Comparison of ENCODE assay signal across 8 cellular contexts in the genomic region with DNA sequence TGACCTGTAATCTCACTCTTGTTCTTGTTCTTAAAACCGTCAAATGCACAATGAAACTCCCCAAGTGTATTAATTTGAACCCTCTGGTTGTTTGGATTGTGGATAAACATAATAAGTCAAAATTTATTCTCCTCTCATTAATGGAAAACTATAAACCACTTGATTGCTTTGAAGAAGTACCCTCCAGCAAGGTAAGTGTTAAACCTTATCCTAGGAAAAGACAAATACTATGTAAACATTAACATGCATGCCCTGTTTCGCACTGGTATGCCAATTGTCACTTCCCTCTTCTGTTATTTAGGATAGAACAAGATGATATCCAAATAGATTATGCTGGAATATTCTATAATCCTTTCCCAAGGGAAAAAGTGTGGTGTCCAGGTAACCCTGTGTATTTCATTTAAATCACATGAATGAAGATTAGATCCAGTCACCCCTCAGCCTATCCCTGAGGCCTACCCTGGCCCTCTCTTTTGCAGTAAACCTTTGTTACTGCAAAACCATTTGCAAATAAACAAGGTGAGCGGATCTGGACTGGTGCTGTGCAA. TPM values are rescaled to one million over a fixed set of nuclear protein-coding genes. Genes with fewer than 3 reads are reported as not detected.
DNase-seq lines count a peak whose midpoint lies in the region; ATAC-seq and TF ChIP-seq lines count a peak whose summit lies in the region.

No MANE protein-coding gene starts in this region.

- peaks cover 46% of the 10 kb centered on the region for H3K79me2 ChIP-seq in Karpas-422 (ENCODE audit: low read length)

- peaks cover 22% of the 10 kb centered on the region for H3K36me3 Mint-ChIP-seq in natural killer cell treated with Interleukin-12 subunit alpha and Interleukin-12 subunit beta and Interleukin-15 and Interleukin-18, amount 100 ng/mL, for 72 hours

- no peaks in the 10 kb centered on the region for H3K4me1 ChIP-seq in BE2C
- H3K4me1 ChIP-seq in Karpas-422 (ENCODE audit: low read length) = peaks cover 26% of the 10 kb centered on the region

- no peak for ATAC-seq in natural killer cell treated with Interleukin-12 subunit alpha and Interleukin-12 subunit beta and Interleukin-15 and Interleukin-18, amount 100 ng/mL, for 72 hours

- H3K4me1 Mint-ChIP-seq in natural killer cell treated with Interleukin-12 subunit alpha and Interleukin-12 subunit beta and Interleukin-15 and Interleukin-18, amount 100 ng/mL, for 72 hours (ENCODE audit: low read depth in 2 of 2) = peaks cover 19 to 39% of the 10 kb centered on the region in 2 donors

- no peak for TF ChIP-seq CTCF in BE2C (IDR thresholded peaks at IDR 0.05; ENCODE audit: low read depth, low read length)

- H3K27ac Mint-ChIP-seq in natural killer cell treated with Interleukin-12 subunit alpha and Interleukin-12 subunit beta and Interleukin-15 and Interleukin-18, amount 100 ng/mL, for 72 hours = peak overlapping the region; percentile 80 to 91

- H3K9me3 Mint-ChIP-seq in natural killer cell treated with Interleukin-12 subunit alpha and Interleukin-12 subunit beta and Interleukin-15 and Interleukin-18, amount 100 ng/mL, for 72 hours = no peaks in the 10 kb centered on the region

- H2AFZ ChIP-seq in Karpas-422 (ENCODE audit: low read length) = no peak overlapping the region

- no peaks in the 10 kb centered on the region for H3K27me3 Mint-ChIP-seq in natural killer cell treated with Interleukin-12 subunit alpha and Interleukin-12 subunit beta and Interleukin-15 and Interleukin-18, amount 100 ng/mL, for 72 hours

- no peaks in the 10 kb centered on the region for H3K9me2 ChIP-seq in Karpas-422 (replicated peaks; ENCODE audit: insufficient read depth, low read length)

- DNase-seq in BE2C (no peak), Karpas-422 (peak; percentile 75), NCI-H526 treated with DMSO at 0.1 percent for 48 hours (lab: John Stamatoyannopoulos, UW) (no peak), NCI-H2227 treated with DMSO at 0.1 percent for 48 hours (lab: John Stamatoyannopoulos, UW) (no peak), cortex of kidney (lab: John Stamatoyannopoulos, UW) (no peak)
- DNase-seq in natural killer cell treated with Interleukin-12 subunit alpha and Interleukin-12 subunit beta and Interleukin-15 and Interleukin-18, amount 100 ng/mL, for 72 hours (ENCODE audit: low spot score) = no peak
- no peak for DNase-seq in stimulated activated CD4-positive, alpha-beta T cell treated with anti-CD3 and anti-CD28 coated beads, Interleukin-2, amount 100 ng/mL, for 48 hours

- H3K27ac ChIP-seq in Karpas-422 (ENCODE audit: low read length) = peak overlapping the region; percentile 74
- peak overlapping the region; percentile 94 for H3K27ac ChIP-seq in cingulate gyrus (ENCODE audit: low read depth, low read length)

- H3K4me3 ChIP-seq in BE2C (ENCODE audit: low read depth, low read length) (peak overlapping the region; percentile 62), Karpas-422 (ENCODE audit: low read length) (peak overlapping the region; percentile 76)

- H3K27me3 ChIP-seq in BE2C = no peaks in the 10 kb centered on the region
- H3K27me3 ChIP-seq in Karpas-422 (ENCODE audit: low read length) = no peaks in the 10 kb centered on the region

- H3K9ac ChIP-seq in Karpas-422 (ENCODE audit: low read length) = peak overlapping the region; percentile 96

- no peaks in the 10 kb centered on the region for H4K20me1 ChIP-seq in Karpas-422 (ENCODE audit: insufficient read depth, low read depth, low read length)

- peak overlapping the region; percentile 91 for H3K4me2 ChIP-seq in Karpas-422 (ENCODE audit: low read depth, low read length, poor library complexity, severe bottlenecking)

- H3K4me3 Mint-ChIP-seq in natural killer cell treated with Interleukin-12 subunit alpha and Interleukin-12 subunit beta and Interleukin-15 and Interleukin-18, amount 100 ng/mL, for 72 hours = peak overlapping the region; percentile 94

- H3K9me3 ChIP-seq in BE2C (no peaks in the 10 kb centered on the region), Karpas-422 (ENCODE audit: low read length) (no peaks in the 10 kb centered on the region)

- no peaks in the 10 kb centered on the region for H3K36me3 ChIP-seq in BE2C
- peaks cover 35% of the 10 kb centered on the region for H3K36me3 ChIP-seq in Karpas-422 (ENCODE audit: insufficient read depth, low read length)

RNA-seq across cellular contexts. Expression of a gene that starts 1.3 kb away (rescaled TPM):
- polyA plus RNA-seq in BE2C (2012; ENCODE audit: insufficient read depth, insufficient read length, low read depth) = 20.7 TPM
- 68.6 and 74.0 TPM in 2 replicates for total RNA-seq in Karpas-422 (2014; rRNA removed; shearing (Covaris generic); ENCODE audit: low replicate concordance)
- 10 to 100 TPM; 23.6 to 24.7 TPM for total RNA-seq in natural killer cell treated with Interleukin-12 subunit alpha and Interleukin-12 subunit beta and Interleukin-15 and Interleukin-18, amount 100 ng/mL, for 72 hours

RNA-seq across cellular contexts. Expression of a gene that starts 40.1 kb away (rescaled TPM):
- 43.9 TPM for polyA plus RNA-seq in BE2C (2012; ENCODE audit: insufficient read depth, insufficient read length, low read depth)
- total RNA-seq in Karpas-422 (2014; rRNA removed; shearing (Covaris generic); ENCODE audit: low replicate concordance) = 20.4 and 33.9 TPM in 2 replicates
- total RNA-seq in natural killer cell treated with Interleukin-12 subunit alpha and Interleukin-12 subunit beta and Interleukin-15 and Interleukin-18, amount 100 ng/mL, for 72 hours = 10 to 100 TPM; 24.7 to 47.2 TPM

RNA-seq across cellular contexts. Expression of a gene that starts 57.0 kb away (rescaled TPM):
- polyA plus RNA-seq in BE2C (2012; ENCODE audit: insufficient read depth, insufficient read length, low read depth) = 1,421 TPM
- total RNA-seq in Karpas-422 (2014; rRNA removed; shearing (Covaris generic); ENCODE audit: low replicate concordance) = 3,591 and 3,631 TPM in 2 replicates
- 1,000 to 10,000 TPM in 1 of 2 donors, 100 to 1,000 TPM in 1; 834 to 1,122 TPM for total RNA-seq in natural killer cell treated with Interleukin-12 subunit alpha and Interleukin-12 subunit beta and Interleukin-15 and Interleukin-18, amount 100 ng/mL, for 72 hours
